In genomic region chrX:38318606-38319005, GRCh38 we compare ENCODE assay signal across 27 cellular contexts. TPM values are rescaled to one million over a fixed set of nuclear protein-coding genes. Genes with fewer than 3 reads are reported as not detected.
DNase-seq lines count a peak whose midpoint lies in the region; ATAC-seq, FAIRE-seq and TF ChIP-seq lines count a peak whose summit lies in the region.
"Had no signal": no experiment of that assay in that cellular context is flagged by ENCODE, and none has a peak within 500 bp of the region (broad histone marks: within the 10 kb centered on the region; RNA-seq: fewer than 3 reads in every experiment).

No MANE protein-coding gene starts in this region.

- no peak overlapping the region for H3K4me3 ChIP-seq in keratinocyte (ENCODE audit: control insufficient read depth in 2 of 3, extremely low read depth in 1 of 3, insufficient read depth in 2 of 3, low read depth in 1 of 3, low read length in 3 of 3)
- no peak overlapping the region for H3K4me3 ChIP-seq in osteoblast (ENCODE audit: insufficient read depth, low read length)
- H3K4me3 ChIP-seq: GM23248, HAP-1 had no signal

- dilution Hi-C loops in keratinocyte (cut with MboI; ENCODE audit: extremely low pct_ligation_motif_present, low sequenced_read_pairs) = no loop called here

- no peak for FAIRE-seq in keratinocyte (lab: Jason Lieb, UNC)

- no peaks in the 10 kb centered on the region for H3K4me1 Mint-ChIP-seq in activated T-helper 17 cell treated with anti-CD3 and anti-CD28 coated beads, Interleukin-2, amount 50 U/mL, for 72 hours

- ATAC-seq in activated T-helper 17 cell treated with anti-CD3 and anti-CD28 coated beads, Interleukin-2, amount 50 U/mL, for 72 hours (replicated peaks) = no peak
- no peak for ATAC-seq in GM18511 (IDR thresholded peaks at IDR 0.05; ENCODE audit: unreplicated experiment)
- ATAC-seq: PC-3 had no signal

- H3K36me3 ChIP-seq in keratinocyte (ENCODE audit: control insufficient read depth in 2 of 2, extremely low read depth in 1 of 2, insufficient read depth in 2 of 2, low read length in 2 of 2) (no peaks in the 10 kb centered on the region), osteoblast (ENCODE audit: insufficient read depth, low read length) (no peaks in the 10 kb centered on the region)

- no peak overlapping the region for H3K27ac Mint-ChIP-seq in activated T-helper 17 cell treated with anti-CD3 and anti-CD28 coated beads, Interleukin-2, amount 50 U/mL, for 72 hours
- H3K27ac Mint-ChIP-seq: HFFc6 had no signal

- no peaks in the 10 kb centered on the region for H3K9me3 ChIP-seq in keratinocyte (ENCODE audit: control insufficient read depth, low read depth, low read length)
- H3K9me3 ChIP-seq in osteoblast (ENCODE audit: low read depth, low read length) = no peaks in the 10 kb centered on the region
- H3K9me3 ChIP-seq: HAP-1, SK-N-SH had no signal

- H2AFZ ChIP-seq in keratinocyte (ENCODE audit: control insufficient read depth, low read length) (no peak overlapping the region), osteoblast (ENCODE audit: low read length) (no peak overlapping the region)
- H2AFZ ChIP-seq: GM23248 had no signal

- no peaks in the 10 kb centered on the region for H3K27me3 Mint-ChIP-seq in activated T-helper 17 cell treated with anti-CD3 and anti-CD28 coated beads, Interleukin-2, amount 50 U/mL, for 72 hours

- no peaks in the 10 kb centered on the region for H3K79me2 ChIP-seq in keratinocyte (ENCODE audit: control insufficient read depth, insufficient read depth, low read length)
- H3K79me2 ChIP-seq in osteoblast (ENCODE audit: insufficient read depth, low read length) = no peaks in the 10 kb centered on the region

- H3K27me3 ChIP-seq in keratinocyte (ENCODE audit: control insufficient read depth, extremely low read depth, insufficient read depth, low read length) = no peaks in the 10 kb centered on the region
- no peaks in the 10 kb centered on the region for H3K27me3 ChIP-seq in osteoblast (ENCODE audit: insufficient read depth, low read length)

- H3K36me3 Mint-ChIP-seq in activated T-helper 17 cell treated with anti-CD3 and anti-CD28 coated beads, Interleukin-2, amount 50 U/mL, for 72 hours (ENCODE audit: low read depth) = peaks cover 23% of the 10 kb centered on the region

- no peaks in the 10 kb centered on the region for H3K9me1 ChIP-seq in keratinocyte (ENCODE audit: control insufficient read depth, extremely low read depth, insufficient read depth, low read length)

- no peak for TF ChIP-seq CTCF in keratinocyte (optimal IDR thresholded peaks at IDR 0.05 in 1 of 3, IDR thresholded peaks at IDR 0.05 in 1 of 3, conservative IDR thresholded peaks at IDR 0.05 in 1 of 3; ENCODE audit: extremely low read depth in 1 of 3, insufficient read depth in 2 of 3, low read length in 3 of 3)
- no peak for TF ChIP-seq CTCF in osteoblast (IDR thresholded peaks at IDR 0.05; ENCODE audit: extremely low read depth, low read depth, low read length)

- H4K20me1 ChIP-seq in keratinocyte (ENCODE audit: control insufficient read depth, extremely low read depth, insufficient read depth, low read length) (no peaks in the 10 kb centered on the region), osteoblast (ENCODE audit: insufficient read depth, low read length) (no peaks in the 10 kb centered on the region)

- H3K4me3 Mint-ChIP-seq in activated T-helper 17 cell treated with anti-CD3 and anti-CD28 coated beads, Interleukin-2, amount 50 U/mL, for 72 hours = no peak overlapping the region
- H3K4me3 Mint-ChIP-seq: HFFc6 had no signal

- H3K4me2 ChIP-seq in keratinocyte (ENCODE audit: control insufficient read depth, extremely low read depth, insufficient read depth, low read depth, low read length) (peak overlapping the region; percentile 37), osteoblast (ENCODE audit: insufficient read depth, low read length) (peak overlapping the region; percentile 12)
- H3K4me2 ChIP-seq: KMS-11, SK-N-SH had no signal

- H3K4me1 ChIP-seq in keratinocyte (ENCODE audit: control insufficient read depth, extremely low read depth, insufficient read depth, low read length) = peaks cover 4% of the 10 kb centered on the region
- H3K4me1 ChIP-seq in osteoblast (ENCODE audit: insufficient read depth, low read length) = peaks cover under 1% of the 10 kb centered on the region
- H3K4me1 ChIP-seq: HAP-1 had no signal

- H3K27ac ChIP-seq in keratinocyte (ENCODE audit: control insufficient read depth, insufficient read depth, low read length) (no peak overlapping the region), osteoblast (ENCODE audit: low read depth, low read length) (no peak overlapping the region)
- H3K27ac ChIP-seq: GM23248, KMS-11 had no signal

- DNase-seq in NCI-H82 (lab: John Stamatoyannopoulos, UW) (peak; percentile 1), NCI-H82 treated with DMSO at 0.1 percent for 48 hours (lab: John Stamatoyannopoulos, UW; ENCODE audit: unreplicated experiment) (no peak), keratinocyte (ENCODE audit: low read depth, low spot score) (no peak), osteoblast (ENCODE audit: insufficient read length, low spot score, missing footprints) (no peak), NCI-H187 treated with DMSO at 0.1 percent for 48 hours (lab: John Stamatoyannopoulos, UW) (no peak), LoVo (ENCODE audit: low spot score) (no peak)
- DNase-seq: 8988T; DMS53; GM23248; HFFc6; IMR-90; NCI-H1105; NCI-H1436 treated with DMSO at 0.1 percent for 48 hours; NCI-H1930; NCI-H2107; NCI-H524; NCI-H748 treated with DMSO at 0.1 percent for 48 hours; NK-92 treated with Interleukin-12 subunit alpha and Interleukin-12 subunit beta, amount 100 ng/mL, for 24 hours; PC-3; SK-N-SH had no signal

- no peak overlapping the region for H3K9ac ChIP-seq in keratinocyte (ENCODE audit: control insufficient read depth, extremely low read depth, insufficient read depth, low read length)
- H3K9ac ChIP-seq: GM23248, KMS-11, SK-N-SH had no signal

- no peaks in the 10 kb centered on the region for H3K9me3 Mint-ChIP-seq in activated T-helper 17 cell treated with anti-CD3 and anti-CD28 coated beads, Interleukin-2, amount 50 U/mL, for 72 hours
- H3K9me3 Mint-ChIP-seq: HFFc6 had no signal

RNA-seq across cellular contexts. Expression of gene RPGR, which starts 8.7 kb away (rescaled TPM):
- polyA plus RNA-seq in keratinocyte = 1.1 to 2.4 TPM (median 1.6 TPM) in 3 replicates
- 5.1 TPM for polyA plus RNA-seq in keratinocyte (2011; ENCODE audit: low read depth)
- polyA plus RNA-seq in keratinocyte (2011; cell fraction: cytosol; rRNA removed) = 0.78 and 0.88 TPM in 2 replicates
- polyA plus RNA-seq in keratinocyte (2011; cell fraction: nucleus; rRNA removed) = 4.8 and 5.6 TPM in 2 replicates
- polyA plus RNA-seq in keratinocyte (2012; ENCODE audit: low replicate concordance) = 2.5 TPM in 2 replicates
- 1.5 to 4.9 TPM (median 1.9 TPM) in 3 replicates for polyA minus RNA-seq in keratinocyte
- not detected for polyA minus RNA-seq in keratinocyte (2011; cell fraction: cytosol; rRNA and poly(A)+ RNA removed)
- polyA minus RNA-seq in keratinocyte (2011; cell fraction: nucleus; rRNA and poly(A)+ RNA removed) = 1.6 and 6.4 TPM in 2 replicates
- 7.4 and 8.0 TPM in 2 replicates for total RNA-seq in osteoblast
- 1 to 10 TPM; 3.5 to 7.5 TPM for total RNA-seq in activated T-helper 17 cell treated with anti-CD3 and anti-CD28 coated beads, Interleukin-2, amount 50 U/mL, for 72 hours

RNA-seq across cellular contexts. Expression of gene OTC, which starts 33.8 kb away (rescaled TPM):
- polyA plus RNA-seq in keratinocyte = not detected in 3 replicates
- polyA plus RNA-seq in keratinocyte (2011; ENCODE audit: low read depth) = not detected
- not detected in 2 replicates for polyA plus RNA-seq in keratinocyte (2011; cell fraction: cytosol; rRNA removed)
- polyA plus RNA-seq in keratinocyte (2011; cell fraction: nucleus; rRNA removed) = not detected in 2 replicates
- not detected in 2 replicates for polyA plus RNA-seq in keratinocyte (2012; ENCODE audit: low replicate concordance)
- polyA minus RNA-seq in keratinocyte = not detected in 3 replicates
- not detected for polyA minus RNA-seq in keratinocyte (2011; cell fraction: cytosol; rRNA and poly(A)+ RNA removed)
- polyA minus RNA-seq in keratinocyte (2011; cell fraction: nucleus; rRNA and poly(A)+ RNA removed) = not detected in 2 replicates
- total RNA-seq in osteoblast = not detected in 2 replicates
- under 1 TPM in 1 of 2 donors, not detected in 1; 0.21 TPM for total RNA-seq in activated T-helper 17 cell treated with anti-CD3 and anti-CD28 coated beads, Interleukin-2, amount 50 U/mL, for 72 hours
- total RNA-seq: Daoy, G401, GM23248, HFFc6, IMR-90, PC-3 had no signal
- polyA plus RNA-seq: BJ, GM23248, IMR-90, SK-N-SH had no signal
